ENCODE assay signal across 11 cellular contexts in the genomic region with DNA sequence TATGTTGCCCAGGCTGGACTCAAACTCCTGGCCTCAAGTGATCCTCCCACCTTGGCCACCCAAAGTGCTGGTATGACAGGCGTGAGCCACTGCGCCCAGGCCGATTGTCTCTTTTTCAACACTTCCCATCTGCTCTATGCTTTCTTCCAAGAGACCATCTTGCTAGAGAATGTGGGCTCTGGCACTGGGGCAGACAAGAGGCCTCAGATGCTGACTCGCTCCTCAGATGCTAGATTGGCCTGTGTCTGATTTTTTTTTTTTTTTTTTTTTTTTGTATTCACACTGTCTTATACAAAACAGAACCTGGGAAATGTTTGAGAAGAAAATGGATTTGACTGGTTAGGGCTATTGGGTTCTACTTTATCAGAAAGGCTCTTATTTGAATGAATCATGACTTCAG.
"Had no signal": no experiment of that assay in that cellular context is flagged by ENCODE, and none has a peak within 500 bp of the region (broad histone marks: within the 10 kb centered on the region; RNA-seq: fewer than 3 reads in every experiment).

No MANE protein-coding gene starts in this region.

- H3K4me3 ChIP-seq: ascending aorta, cardiac muscle cell, esophagus squamous epithelium, upper lobe of right lung had no signal

- H3K9me3 Mint-ChIP-seq: activated naive CD8-positive, alpha-beta T cell treated with anti-CD3 and anti-CD28 coated beads for 36 hours; nephron progenitor cell had no signal

- H3K4me1 Mint-ChIP-seq: nephron progenitor cell had no signal

- H3K27ac Mint-ChIP-seq: activated naive CD8-positive, alpha-beta T cell treated with anti-CD3 and anti-CD28 coated beads for 36 hours had no signal

- H3K4me1 ChIP-seq: upper lobe of right lung had no signal

- ATAC-seq: sciatic nerve, upper lobe of right lung had no signal

- H3K9me3 ChIP-seq: ascending aorta, esophagus squamous epithelium, upper lobe of right lung had no signal

- H3K27me3 Mint-ChIP-seq: activated naive CD8-positive, alpha-beta T cell treated with anti-CD3 and anti-CD28 coated beads for 36 hours had no signal

- DNase-seq: activated gamma-delta T cell treated with Interleukin-2 at 50 U/mL for 16 hours; activated naive CD8-positive, alpha-beta T cell treated with anti-CD3 and anti-CD28 coated beads for 36 hours; esophagus squamous epithelium; hippocampal formation; nephron progenitor cell; stimulated activated CD4-positive, alpha-beta T cell treated with anti-CD3 and anti-CD28 coated beads, Interleukin-2, amount 100 ng/mL, for 24 hours; stimulated activated naive CD4-positive, alpha-beta T cell treated with Interleukin-2 at 50 U/mL for 16 hours; upper lobe of right lung had no signal

- H3K27me3 ChIP-seq: ascending aorta, cardiac muscle cell, esophagus squamous epithelium, upper lobe of right lung had no signal

- H3K4me3 Mint-ChIP-seq: activated naive CD8-positive, alpha-beta T cell treated with anti-CD3 and anti-CD28 coated beads for 36 hours; nephron progenitor cell had no signal

- H3K27ac ChIP-seq: cardiac muscle cell, upper lobe of right lung had no signal
